ENCODE assay signal across 10 cellular contexts in genomic region chr3:18782191-18782590, GRCh38.
"Had no signal": no experiment of that assay in that cellular context is flagged by ENCODE, and none has a peak within 500 bp of the region (broad histone marks: within the 10 kb centered on the region; RNA-seq: fewer than 3 reads in every experiment).

No MANE protein-coding gene starts in this region.

- H3K4me3 ChIP-seq: GM23248, HAP-1 had no signal

- H3K4me3 Mint-ChIP-seq: HFFc6, IgD-negative memory B cell had no signal

- H3K4me1 Mint-ChIP-seq: IgD-negative memory B cell had no signal

- H2AFZ ChIP-seq: GM23248 had no signal

- DNase-seq: GM23248, GOT3, H7, HFFc6, KBM-7 had no signal

- H3K9me3 ChIP-seq: HAP-1 had no signal

- ATAC-seq: HCT116, HepG2 had no signal

- H3K36me3 ChIP-seq: HAP-1 had no signal

- H3K9me3 Mint-ChIP-seq: IgD-negative memory B cell had no signal

- H3K4me1 ChIP-seq: HAP-1 had no signal

- H3K27ac ChIP-seq: GM23248, HL-60 had no signal

- H3K9ac ChIP-seq: GM23248 had no signal

- H3K27ac Mint-ChIP-seq: HFFc6, IgD-negative memory B cell had no signal

- H3K36me3 Mint-ChIP-seq: IgD-negative memory B cell had no signal
